In the genomic region with DNA sequence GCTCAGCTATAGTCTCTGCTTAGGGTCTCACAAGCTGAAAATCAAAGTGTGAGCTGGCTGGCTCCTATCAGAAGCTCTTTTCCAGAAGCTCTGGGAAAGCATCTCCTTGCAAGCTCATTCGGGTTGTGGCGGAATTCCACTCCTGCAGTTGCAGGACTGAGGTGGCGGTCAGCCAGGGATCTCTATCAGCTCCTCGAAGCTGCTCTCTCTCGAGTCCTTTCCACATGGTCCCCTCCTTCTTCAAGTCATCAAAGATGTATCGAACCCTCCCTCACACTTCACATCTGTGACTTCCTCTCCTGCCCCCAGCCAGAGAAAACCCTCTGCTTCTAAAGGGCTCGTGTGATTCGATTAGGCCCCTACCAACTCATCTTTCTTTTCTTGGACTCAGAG, we compare ENCODE assay signal across 10 cellular contexts.
A peak's percentile ranks its signal among the peaks of the same experiment; 100 is the strongest.
DNase-seq lines count a peak whose midpoint lies in the region; ATAC-seq, FAIRE-seq and TF ChIP-seq lines count a peak whose summit lies in the region.
"Had no signal": no experiment of that assay in that cellular context is flagged by ENCODE, and none has a peak within 500 bp of the region (broad histone marks: within the 10 kb centered on the region; RNA-seq: fewer than 3 reads in every experiment).

No MANE protein-coding gene starts in this region.

- H2AFZ ChIP-seq in astrocyte (ENCODE audit: low read depth, low read length), result no peak overlapping the region

- no peak overlapping the region for H3K4me3 Mint-ChIP-seq in astrocyte (ENCODE audit: unreplicated experiment)

- H3K27me3 ChIP-seq in BLaER1 treated with 17β-estradiol and CSF1 and Interleukin-3, amounts not matched to agents 10 nM and 100 nM, result no peaks in the 10 kb centered on the region
- H3K27me3 ChIP-seq in astrocyte (ENCODE audit: insufficient read depth, low read length), result no peaks in the 10 kb centered on the region
- no peaks in the 10 kb centered on the region for H3K27me3 ChIP-seq in cardiac muscle cell

- H3K4me1 ChIP-seq in BLaER1 treated with 17β-estradiol and CSF1 and Interleukin-3, amounts not matched to agents 10 nM and 100 nM, result peaks cover 43 to 69% (median 54%) of the 10 kb centered on the region in 10 experiments
- H3K4me1 ChIP-seq in astrocyte (ENCODE audit: insufficient read depth, low read length) (peaks cover 67% of the 10 kb centered on the region), cardiac muscle cell (ENCODE audit: low read depth) (peaks cover 34% of the 10 kb centered on the region)

- H3K4me2 ChIP-seq in BLaER1 treated with 17β-estradiol and CSF1 and Interleukin-3, amounts not matched to agents 10 nM and 100 nM, result peak overlapping the region; percentile 37 to 88 (median 54)
- peak overlapping the region; percentile 31 for H3K4me2 ChIP-seq in astrocyte (ENCODE audit: low read length)

- H3K36me3 ChIP-seq in BLaER1 treated with 17β-estradiol and CSF1 and Interleukin-3, amounts not matched to agents 10 nM and 100 nM, result peaks cover 0 to 3% (median 0%) of the 10 kb centered on the region in 11 experiments; a peak in 1 of 22 replicates
- no peaks in the 10 kb centered on the region for H3K36me3 ChIP-seq in astrocyte (ENCODE audit: insufficient read depth, low read length)
- no peaks in the 10 kb centered on the region for H3K36me3 ChIP-seq in cardiac muscle cell

- intact Hi-C loops in posterior vena cava (cut with DNase I), result no loop called here

- H3K27me3 Mint-ChIP-seq in astrocyte (ENCODE audit: low read depth, unreplicated experiment), result peaks cover 2% of the 10 kb centered on the region

- DNase-seq in astrocyte (ENCODE audit: low read depth) (peak; percentile 83), cardiac muscle cell (ENCODE audit: low read depth in 1 of 2, low spot score in 1 of 2) (peak; percentile 55 to 85), posterior vena cava (ENCODE audit: low spot score) (peak; percentile 87), GOT3 (lab: John Stamatoyannopoulos, UW) (no peak), NCI-H1436 treated with DMSO at 0.1 percent for 48 hours (lab: John Stamatoyannopoulos, UW) (no peak)
- DNase-seq: COR-L47, NCI-H1048 had no signal

- FAIRE-seq in astrocyte (lab: Jason Lieb, UNC), result no peak

- H3K36me3 Mint-ChIP-seq in astrocyte (ENCODE audit: low read depth, unreplicated experiment), result peaks cover under 1% of the 10 kb centered on the region

- H3K27ac ChIP-seq in BLaER1 treated with 17β-estradiol and CSF1 and Interleukin-3, amounts not matched to agents 10 nM and 100 nM, result peak overlapping the region in 3 of 11 experiments; percentile 15 to 52 (median 37); a peak in 3 of 22 replicates
- peak overlapping the region; percentile 23 for H3K27ac ChIP-seq in astrocyte (ENCODE audit: low read depth, low read length)
- H3K27ac ChIP-seq in cardiac muscle cell, result peak overlapping the region; percentile 70

- no peaks in the 10 kb centered on the region for H3K79me2 ChIP-seq in astrocyte (ENCODE audit: insufficient read depth, low read length)

- TF ChIP-seq CTCF in astrocyte (IDR thresholded peaks at IDR 0.05; ENCODE audit: insufficient read depth, low read depth, low read length) (no peak), cardiac muscle cell (IDR thresholded peaks at IDR 0.05; ENCODE audit: low read depth, low read length) (no peak)

- H3K9me3 ChIP-seq in BLaER1 treated with 17β-estradiol and CSF1 and Interleukin-3, amounts not matched to agents 10 nM and 100 nM (replicated peaks in 1 of 11), result peaks cover 0 to 9% (median 7%) of the 10 kb centered on the region in 11 experiments; a peak in 17 of 22 replicates
- no peaks in the 10 kb centered on the region for H3K9me3 ChIP-seq in astrocyte (ENCODE audit: insufficient read depth, low read depth, low read length)
- H3K9me3 ChIP-seq in cardiac muscle cell (ENCODE audit: low read depth), result no peaks in the 10 kb centered on the region

- H3K9me3 Mint-ChIP-seq in astrocyte (ENCODE audit: unreplicated experiment), result peaks cover 2% of the 10 kb centered on the region

- H3K9ac ChIP-seq in BLaER1 treated with 17β-estradiol and CSF1 and Interleukin-3, amounts not matched to agents 10 nM and 100 nM, result no peak overlapping the region; a peak in 1 of 22 replicates
- H3K9ac ChIP-seq in astrocyte (ENCODE audit: low read length), result no peak overlapping the region

- no peaks in the 10 kb centered on the region for H4K20me1 ChIP-seq in BLaER1 treated with 17β-estradiol and CSF1 and Interleukin-3, amounts not matched to agents 10 nM and 100 nM
- H4K20me1 ChIP-seq in astrocyte (ENCODE audit: insufficient read depth, low read length), result no peaks in the 10 kb centered on the region

- ATAC-seq in HG02678 (IDR thresholded peaks at IDR 0.05; ENCODE audit: unreplicated experiment) (no peak), HG02981 (IDR thresholded peaks at IDR 0.05; ENCODE audit: unreplicated experiment) (no peak)

- peak overlapping the region; percentile 70 for H3K27ac Mint-ChIP-seq in astrocyte (ENCODE audit: unreplicated experiment)

- peaks cover 70% of the 10 kb centered on the region for H3K4me1 Mint-ChIP-seq in astrocyte (ENCODE audit: low read depth, unreplicated experiment)

- no peak overlapping the region for H3K4me3 ChIP-seq in BLaER1 treated with 17β-estradiol and CSF1 and Interleukin-3, amounts not matched to agents 10 nM and 100 nM
- H3K4me3 ChIP-seq in astrocyte (ENCODE audit: insufficient read depth, low read depth, low read length) (no peak overlapping the region), cardiac muscle cell (no peak overlapping the region)

Comparison
In these comparisons a context has a peak if more than half of its experiments do, and no peak if none do; other contexts are left out.
1. DNase-seq: peak in astrocyte (single experiment), cardiac muscle cell (2 of 2) and posterior vena cava (single experiment); none in GOT3 (single experiment) and NCI-H1436 treated with DMSO at 0.1 percent for 48 hours (single experiment).